In genomic region chr13:49539746-49540145, GRCh38 we compare ENCODE assay signal across 22 cellular contexts. TPM values are rescaled to one million over a fixed set of nuclear protein-coding genes. Genes with fewer than 3 reads are reported as not detected.
DNase-seq lines count a peak whose midpoint lies in the region; ATAC-seq, FAIRE-seq and TF ChIP-seq lines count a peak whose summit lies in the region.
"Had no signal": no experiment of that assay in that cellular context is flagged by ENCODE, and none has a peak within 500 bp of the region (broad histone marks: within the 10 kb centered on the region; RNA-seq: fewer than 3 reads in every experiment).

No MANE protein-coding gene starts in this region.

- H3K9me3 ChIP-seq in DOHH2 (ENCODE audit: control insufficient read depth, insufficient read depth, low read length) (no peaks in the 10 kb centered on the region), gastrocnemius medialis (no peaks in the 10 kb centered on the region)
- H3K9me3 ChIP-seq: BE2C, Peyer's patch had no signal

- intact Hi-C loops in activated B cell treated with CpG ODN at 0.5 μM for 24 hours (cut with micrococcal nuclease) (loop anchor here (10.0 kb wide), 1 partner anchor 585 kb away; no protein-coding TSS in a partner anchor), gastrocnemius medialis (cut with DNase I; ENCODE audit: low total_unique reads) (no loop called here)

- no peak for TF ChIP-seq POLR2A in gastrocnemius medialis (IDR thresholded peaks at IDR 0.05)

- TF ChIP-seq CTCF in DOHH2 (IDR thresholded peaks at IDR 0.05; ENCODE audit: low read depth, low read length, poor library complexity, severe bottlenecking) = no peak
- no peak for TF ChIP-seq CTCF in activated B cell treated with CpG ODN at 0.5 μM for 24 hours (IDR thresholded peaks at IDR 0.05)
- no peak for TF ChIP-seq CTCF in mesothelial cell of epicardium (IDR thresholded peaks at IDR 0.05; ENCODE audit: unreplicated experiment)
- no peak for TF ChIP-seq CTCF in gastrocnemius medialis (IDR thresholded peaks at IDR 0.05 in 4 of 5, conservative IDR thresholded peaks at IDR 0.05 in 1 of 5)

- CTCF ChIA-PET in activated B cell treated with CpG ODN at 0.5 μM for 24 hours (lab: Charles Lee) = interaction anchor here (1.0 kb wide), 1 partner anchor 12 kb away, joined by 4 read pairs; no protein-coding TSS in a partner anchor

- no peaks in the 10 kb centered on the region for H3K9me3 Mint-ChIP-seq in T-helper 2 cell treated with Interferon-gamma antibody and Interleukin-4, amounts not matched to agents 5 μg/mL and 100 μg/mL, for 36 hours
- H3K9me3 Mint-ChIP-seq in activated B cell treated with CpG ODN at 0.5 μM for 24 hours = no peaks in the 10 kb centered on the region
- H3K9me3 Mint-ChIP-seq in mesothelial cell of epicardium = no peaks in the 10 kb centered on the region
- H3K9me3 Mint-ChIP-seq: central memory CD8-positive, alpha-beta T cell had no signal

- H3K4me1 Mint-ChIP-seq in T-helper 2 cell treated with Interferon-gamma antibody and Interleukin-4, amounts not matched to agents 5 μg/mL and 100 μg/mL, for 36 hours (ENCODE audit: low read depth) = peaks cover 19% of the 10 kb centered on the region
- H3K4me1 Mint-ChIP-seq in activated B cell treated with CpG ODN at 0.5 μM for 24 hours = peaks cover 39% of the 10 kb centered on the region
- peaks cover 12% of the 10 kb centered on the region for H3K4me1 Mint-ChIP-seq in mesothelial cell of epicardium
- H3K4me1 Mint-ChIP-seq: central memory CD8-positive, alpha-beta T cell had no signal

- DNase-seq in T-helper 2 cell treated with Interferon-gamma antibody and Interleukin-4, amounts not matched to agents 5 μg/mL and 100 μg/mL, for 36 hours (ENCODE audit: low spot score) = no peak
- DNase-seq in T-helper 2 cell (no peak), activated B cell treated with CpG ODN at 0.5 μM for 24 hours (no peak), mesothelial cell of epicardium (ENCODE audit: low spot score in 2 of 2, unreplicated experiment in 2 of 2) (no peak), gastrocnemius medialis (no peak), GM19239 (ENCODE audit: insufficient read length, low spot score) (no peak), SHP77 treated with DMSO at 0.1 percent for 48 hours (lab: John Stamatoyannopoulos, UW) (no peak)
- DNase-seq: 8988T; activated T-cell treated with anti-CD3 and anti-CD28 coated beads, Interleukin-2, amount 50 U/mL, for 1 hour; anterior cingulate cortex; BE2C; DMS 273 treated with DMSO at 0.1 percent for 48 hours; effector CD4-positive, alpha-beta T cell; left colon; NCI-H226; Peyer's patch had no signal

- in situ Hi-C loops in gastrocnemius medialis (cut with MboI; ENCODE audit: low sequenced_read_pairs in 4 of 4) = no loop called here

- POLR2A ChIA-PET in activated B cell treated with CpG ODN at 0.5 μM for 24 hours (lab: Charles Lee) = interaction anchor here (0.6 to 1.8 kb wide), 5 partner anchors 10 to 207 kb away, joined by 3 to 15 read pairs (median 5); partner anchors contain the start of gene PHF11

- no peaks in the 10 kb centered on the region for H3K9me2 ChIP-seq in DOHH2 (replicated peaks; ENCODE audit: control insufficient read depth, low read length)

- peaks cover 51% of the 10 kb centered on the region for H3K36me3 ChIP-seq in DOHH2 (ENCODE audit: control insufficient read depth, low read length)
- peaks cover 0 to 36% of the 10 kb centered on the region in 2 donors for H3K36me3 ChIP-seq in gastrocnemius medialis

- H3K4me1 ChIP-seq in DOHH2 (ENCODE audit: control insufficient read depth, low read length) (peaks cover 41% of the 10 kb centered on the region), gastrocnemius medialis (no peaks in the 10 kb centered on the region)
- H3K4me1 ChIP-seq: BE2C, Peyer's patch had no signal

- H3K27ac ChIP-seq in DOHH2 (ENCODE audit: low read depth, low read length) = peak overlapping the region; percentile 49
- no peak overlapping the region for H3K27ac ChIP-seq in gastrocnemius medialis
- H3K27ac ChIP-seq: Peyer's patch, SK-N-MC had no signal

- FAIRE-seq in GM19239 (lab: Jason Lieb, UNC) = no peak
- FAIRE-seq: G401.6, H54, urothelium cell line had no signal

- ATAC-seq in activated B cell treated with CpG ODN at 0.5 μM for 24 hours (ENCODE audit: low read depth) (no peak), gastrocnemius medialis (no peak)
- ATAC-seq: left colon had no signal

- peak overlapping the region; percentile 19 for H3K4me3 ChIP-seq in DOHH2 (ENCODE audit: low read length)
- no peak overlapping the region for H3K4me3 ChIP-seq in gastrocnemius medialis
- H3K4me3 ChIP-seq: Peyer's patch, SK-N-MC had no signal

- peaks cover 3% of the 10 kb centered on the region; the same call in 1 of the 2 replicates for H3F3A ChIP-seq in DOHH2 (ENCODE audit: control insufficient read depth, insufficient read depth)

- peak overlapping the region; percentile 42 for H3K4me2 ChIP-seq in DOHH2 (ENCODE audit: low read length)

- no peaks in the 10 kb centered on the region for H3K79me2 ChIP-seq in DOHH2 (ENCODE audit: control insufficient read depth, low read length)

- H3K27ac Mint-ChIP-seq in T-helper 2 cell treated with Interferon-gamma antibody and Interleukin-4, amounts not matched to agents 5 μg/mL and 100 μg/mL, for 36 hours = peak overlapping the region; percentile 84
- H3K27ac Mint-ChIP-seq in activated B cell treated with CpG ODN at 0.5 μM for 24 hours (peak overlapping the region; percentile 78), mesothelial cell of epicardium (peak overlapping the region; percentile 36)

- H3K27me3 ChIP-seq in DOHH2 (ENCODE audit: control insufficient read depth, low read length) (no peaks in the 10 kb centered on the region), gastrocnemius medialis (no peaks in the 10 kb centered on the region)
- H3K27me3 ChIP-seq: BE2C, Peyer's patch had no signal

- peak overlapping the region; percentile 70 for H3K4me3 Mint-ChIP-seq in T-helper 2 cell treated with Interferon-gamma antibody and Interleukin-4, amounts not matched to agents 5 μg/mL and 100 μg/mL, for 36 hours
- peak overlapping the region; percentile 20 for H3K4me3 Mint-ChIP-seq in activated B cell treated with CpG ODN at 0.5 μM for 24 hours
- H3K4me3 Mint-ChIP-seq in mesothelial cell of epicardium = no peak overlapping the region

- peaks cover 34% of the 10 kb centered on the region for H3K36me3 Mint-ChIP-seq in T-helper 2 cell treated with Interferon-gamma antibody and Interleukin-4, amounts not matched to agents 5 μg/mL and 100 μg/mL, for 36 hours (ENCODE audit: low read depth)
- peaks cover 39% of the 10 kb centered on the region for H3K36me3 Mint-ChIP-seq in activated B cell treated with CpG ODN at 0.5 μM for 24 hours (ENCODE audit: low read depth)
- peaks cover 32% of the 10 kb centered on the region for H3K36me3 Mint-ChIP-seq in mesothelial cell of epicardium

- no peaks in the 10 kb centered on the region for H3K27me3 Mint-ChIP-seq in T-helper 2 cell treated with Interferon-gamma antibody and Interleukin-4, amounts not matched to agents 5 μg/mL and 100 μg/mL, for 36 hours (ENCODE audit: low read depth)
- H3K27me3 Mint-ChIP-seq in activated B cell treated with CpG ODN at 0.5 μM for 24 hours = no peaks in the 10 kb centered on the region
- no peaks in the 10 kb centered on the region for H3K27me3 Mint-ChIP-seq in mesothelial cell of epicardium (ENCODE audit: low read depth)
- H3K27me3 Mint-ChIP-seq: central memory CD8-positive, alpha-beta T cell had no signal

- H4K20me1 ChIP-seq in DOHH2 (ENCODE audit: control insufficient read depth, insufficient read depth, low read depth, low read length) = no peaks in the 10 kb centered on the region

RNA-seq across cellular contexts. Expression of gene PHF11, which starts 44.0 kb away (rescaled TPM):
- 128 and 148 TPM in 2 replicates for total RNA-seq in activated B cell treated with CpG ODN at 0.5 μM for 24 hours
- total RNA-seq in mesothelial cell of epicardium = 32.4 to 36.0 TPM (median 33.3 TPM) in 3 replicates
- 10 to 100 TPM in 3 of 4 donors, 1 to 10 TPM in 1; 6.5 to 17.7 (median 13.8) TPM for total RNA-seq in gastrocnemius medialis

RNA-seq across cellular contexts. Expression of gene RCBTB1, which starts 45.6 kb away (rescaled TPM):
- 19.7 and 22.6 TPM in 2 replicates for total RNA-seq in activated B cell treated with CpG ODN at 0.5 μM for 24 hours
- total RNA-seq in mesothelial cell of epicardium = 24.2 to 24.4 TPM (median 24.3 TPM) in 3 replicates
- 10 to 100 TPM in 1 of 4 donors, 1 to 10 TPM in 3; 5.3 to 14.4 (median 5.7) TPM for total RNA-seq in gastrocnemius medialis
